ENCODE assay signal across 9 cellular contexts in genomic region chr21:26405735-26406361, GRCh38.
DNase-seq lines count a peak whose midpoint lies in the region; ATAC-seq, FAIRE-seq and TF ChIP-seq lines count a peak whose summit lies in the region.
"Had no signal": no experiment of that assay in that cellular context is flagged by ENCODE, and none has a peak within 500 bp of the region (broad histone marks: within the 10 kb centered on the region; RNA-seq: fewer than 3 reads in every experiment).

No MANE protein-coding gene starts in this region.

- peak; percentile 11 for DNase-seq in Calu3
- DNase-seq in HFFc6, result peak; percentile 83
- DNase-seq in islet precursor cell, result peak; percentile 87
- DNase-seq in mucosa of gallbladder (ENCODE audit: low spot score), result no peak
- DNase-seq in GM12891 (ENCODE audit: insufficient read length, low spot score), result no peak
- DNase-seq in Right ventricle myocardium inferior (ENCODE audit: missing footprints), result no peak

- no peak for TF ChIP-seq CTCF in Calu3 (IDR thresholded peaks at IDR 0.05; ENCODE audit: unreplicated experiment)
- no peak for TF ChIP-seq CTCF in HFFc6 (IDR thresholded peaks at IDR 0.05)
- no peak for TF ChIP-seq CTCF in WI38 (IDR thresholded peaks at IDR 0.05; ENCODE audit: low read depth, low read length)

- peaks cover 11% of the 10 kb centered on the region for H3K4me1 Mint-ChIP-seq in Calu3 (ENCODE audit: low read depth, unreplicated experiment)
- peaks cover 57% of the 10 kb centered on the region for H3K4me1 Mint-ChIP-seq in HFFc6 (ENCODE audit: low read depth)

- peak overlapping the region; percentile 5; the same call in 1 of the 2 replicates for H3K4me3 ChIP-seq in WI38 (ENCODE audit: low read depth, low read length)
- H3K4me3 ChIP-seq: lung had no signal

- H3K27ac Mint-ChIP-seq in Calu3 (ENCODE audit: unreplicated experiment) (no peak overlapping the region), HFFc6 (peak overlapping the region; percentile 90)

- no peaks in the 10 kb centered on the region for H3K36me3 Mint-ChIP-seq in Calu3 (ENCODE audit: insufficient read depth, unreplicated experiment)
- no peaks in the 10 kb centered on the region; the same call in 1 of the 2 replicates for H3K36me3 Mint-ChIP-seq in HFFc6 (ENCODE audit: low read depth)

- intact Hi-C loops in Calu3 (cut with micrococcal nuclease; ENCODE audit: unreplicated experiment), result no loop called here
- intact Hi-C loops in Right ventricle myocardium inferior (cut with DNase I), result loop anchor here (5.0 to 10.0 kb wide), 2 partner anchors 41 to 169 kb away; partner anchors contain the start of gene CYYR1

- ATAC-seq in HG03439 (IDR thresholded peaks at IDR 0.05; ENCODE audit: unreplicated experiment) (no peak), Right ventricle myocardium inferior (no peak)

- CTCF ChIA-PET in Calu3 (lab: Charles Lee), result interaction anchor here (0.5 kb wide), 1 partner anchor 244 kb away, joined by 3 read pairs; no protein-coding TSS in a partner anchor

- FAIRE-seq in GM12891 (lab: Jason Lieb, UNC), result no peak

- peak overlapping the region; percentile 25 for H3K4me3 Mint-ChIP-seq in Calu3 (ENCODE audit: low read depth, unreplicated experiment)
- H3K4me3 Mint-ChIP-seq in HFFc6, result peak overlapping the region; percentile 85

- no peaks in the 10 kb centered on the region for H3K27me3 Mint-ChIP-seq in Calu3 (ENCODE audit: unreplicated experiment)
- no peaks in the 10 kb centered on the region; the same call in 1 of the 2 replicates for H3K27me3 Mint-ChIP-seq in HFFc6 (ENCODE audit: insufficient read depth)

- H3K9me3 Mint-ChIP-seq in Calu3 (ENCODE audit: low read depth, unreplicated experiment) (peaks cover 2% of the 10 kb centered on the region), HFFc6 (no peaks in the 10 kb centered on the region)

- TF ChIP-seq POLR2A in GM12891 (IDR thresholded peaks at IDR 0.05; ENCODE audit: low read depth, low read length), result no peak

- no TSS peak for BruUV-seq in Calu3 (replicated peaks; lab: Mats Ljungman, UMichigan)

TF ChIP-seq in GM12891, 5 proteins besides CTCF, POLR2A, EP300 and RAD21:
- TF ChIP-seq POU2F2 (IDR thresholded peaks at IDR 0.05; ENCODE audit: low read depth, low read length) (no peak), TAF1 (IDR thresholded peaks at IDR 0.05; ENCODE audit: low read depth, low read length) (no peak), PAX5 (IDR thresholded peaks at IDR 0.05; ENCODE audit: insufficient read depth, low read length, severe bottlenecking) (no peak), POLR2AphosphoS5 (IDR thresholded peaks at IDR 0.05; ENCODE audit: low read depth, low read length) (no peak), SPI1 (IDR thresholded peaks at IDR 0.05; ENCODE audit: low read depth, low read length) (no peak)

Comparison
In these comparisons a context has a peak if more than half of its experiments do, and no peak if none do; other contexts are left out.
1. DNase-seq: peak in Calu3 (single experiment), HFFc6 (single experiment) and islet precursor cell (single experiment); none in mucosa of gallbladder (single experiment), GM12891 (single experiment) and Right ventricle myocardium inferior (single experiment).